In the genomic region with DNA sequence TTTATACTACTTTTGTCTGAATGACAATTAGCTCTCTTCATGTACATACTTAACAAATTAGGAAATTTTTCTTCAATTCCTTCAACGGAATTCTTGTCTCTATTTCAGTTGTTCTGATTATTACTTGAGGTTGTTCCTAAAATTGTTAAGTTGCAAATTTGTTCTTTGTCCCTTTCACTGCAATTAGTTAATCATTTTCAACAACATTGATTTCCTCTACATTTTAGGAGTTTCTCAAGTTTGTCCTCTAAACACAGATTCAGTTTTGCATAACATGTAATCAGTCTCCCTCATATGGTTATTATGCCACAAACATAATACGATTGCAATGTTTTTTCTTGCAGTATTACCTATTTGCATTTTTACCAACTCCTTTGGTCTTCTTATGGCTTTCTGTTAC, we compare ENCODE assay signal across 28 cellular contexts.
"Had no signal": no experiment of that assay in that cellular context is flagged by ENCODE, and none has a peak within 500 bp of the region (broad histone marks: within the 10 kb centered on the region; RNA-seq: fewer than 3 reads in every experiment).

No MANE protein-coding gene starts in this region.

- H3K36me3 ChIP-seq: neural progenitor cell, ovary, spleen, suprapubic skin, tibial artery, transverse colon, upper lobe of right lung, uterus had no signal

- H2AFZ ChIP-seq: neural progenitor cell, parathyroid adenoma had no signal

- DNase-seq: natural killer cell; occipital lobe; ovary; posterior cingulate gyrus; psoas muscle; right cardiac atrium; spleen; stimulated activated CD4-positive, alpha-beta T cell treated with anti-CD3 and anti-CD28 coated beads, Interleukin-12 subunit alpha, Interleukin-12 subunit beta, amount 100 ng/mL, for 4 hours; stimulated activated CD4-positive, alpha-beta T cell treated with anti-CD3 and anti-CD28 coated beads, Interleukin-1b, Interleukin-23, amount 100 ng/mL, for 48 hours; stimulated activated CD4-positive, alpha-beta T cell treated with anti-CD3 and anti-CD28 coated beads, Interleukin-4, amount 100 ng/mL, for 1 hour; stimulated activated CD4-positive, alpha-beta T cell treated with anti-CD3 and anti-CD28 coated beads, Interleukin-4, amount 100 ng/mL, for 4 hours; stimulated activated CD8-positive, alpha-beta memory T cell treated with anti-CD3 and anti-CD28 coated beads, Interleukin-4, amount 100 ng/mL, for 48 hours; stimulated activated naive CD4-positive, alpha-beta T cell; stimulated activated naive CD8-positive, alpha-beta T cell treated with anti-CD3 and anti-CD28 coated beads, Interleukin-15, amount 100 ng/mL, for 72 hours; stimulated activated naive CD8-positive, alpha-beta T cell treated with anti-CD3 and anti-CD28 coated beads, Interleukin-15, Interleukin-2, amounts not matched to agents 100 U/mL and 50 U/mL, for 24 hours; substantia nigra; testis; tibial artery; transverse colon; upper lobe of right lung; uterus had no signal

- ATAC-seq: natural killer cell; psoas muscle; right cardiac atrium; sciatic nerve; stimulated activated memory B cell treated with anti-CD40 and anti-IgM and Interleukin-4, amounts not matched to agents 10 μg/mL and 1 μg/mL and 100 μg/mL, for 72 hours; stimulated activated naive CD8-positive, alpha-beta T cell treated with anti-CD3 and anti-CD28 coated beads, Interleukin-15, amount 100 ng/mL, for 72 hours; stimulated activated naive CD8-positive, alpha-beta T cell treated with anti-CD3 and anti-CD28 coated beads, Interleukin-15, Interleukin-2, amounts not matched to agents 100 U/mL and 50 U/mL, for 24 hours had no signal

- H3K4me1 ChIP-seq: neural progenitor cell, parathyroid adenoma, psoas muscle, suprapubic skin, testis, tibial artery, transverse colon, upper lobe of right lung, uterus had no signal

- H3K9ac ChIP-seq: neural progenitor cell, parathyroid adenoma had no signal

- H3K27me3 ChIP-seq: neural progenitor cell, ovary, suprapubic skin, testis, tibial artery, transverse colon, upper lobe of right lung, uterus had no signal

- H3K27ac ChIP-seq: neural progenitor cell, ovary, parathyroid adenoma, psoas muscle, skin epidermis, spleen, suprapubic skin, testis, tibial artery, transverse colon, upper lobe of right lung, uterus had no signal

- H3K9me3 ChIP-seq: ovary, psoas muscle, testis, tibial artery, transverse colon, upper lobe of right lung, uterus had no signal

- H3K4me2 ChIP-seq: neural progenitor cell, smooth muscle cell had no signal

- H3K79me2 ChIP-seq: parathyroid adenoma had no signal

- H3K4me3 ChIP-seq: neural progenitor cell, ovary, psoas muscle, skin epidermis, smooth muscle cell, spleen, suprapubic skin, testis, tibial artery, transverse colon, upper lobe of right lung, uterus had no signal
